Comparison of ENCODE assay signal across 1 cellular context in the genomic region with DNA sequence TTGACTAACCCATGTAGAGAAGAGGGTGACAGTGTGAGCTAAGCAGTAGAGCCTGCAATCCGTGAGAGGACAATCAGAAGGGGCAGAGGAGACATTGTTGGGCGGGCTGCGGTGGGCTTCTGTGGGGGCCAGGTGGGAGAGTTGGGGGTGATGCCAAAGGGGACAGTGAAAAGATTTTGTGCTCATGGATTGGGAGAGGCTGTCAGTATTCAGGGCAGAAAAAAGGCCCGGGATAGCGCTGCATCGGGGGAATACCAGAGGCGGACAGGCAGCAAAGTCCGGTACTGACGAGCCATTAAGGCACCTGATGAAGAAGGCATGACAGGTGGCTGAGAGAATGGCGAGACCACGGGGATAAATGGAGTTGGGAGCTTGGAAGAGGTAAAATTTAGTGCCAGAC.
TF ChIP-seq lines count a peak whose summit lies in the region.

No MANE protein-coding gene starts in this region.

TF ChIP-seq in K562, 482 proteins besides CTCF, POLR2A, EP300 and RAD21:
- TF ChIP-seq, protein P1, sequence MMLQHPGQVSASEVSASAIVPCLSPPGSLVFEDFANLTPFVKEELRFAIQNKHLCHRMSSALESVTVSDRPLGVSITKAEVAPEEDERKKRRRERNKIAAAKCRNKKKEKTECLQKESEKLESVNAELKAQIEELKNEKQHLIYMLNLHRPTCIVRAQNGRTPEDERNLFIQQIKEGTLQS (IDR thresholded peaks at IDR 0.05), result no peak
- TF ChIP-seq, protein P1 (CRISPR knock-in tag; conservative IDR thresholded peaks at IDR 0.05), result no peak
- TF ChIP-seq, protein P2, sequence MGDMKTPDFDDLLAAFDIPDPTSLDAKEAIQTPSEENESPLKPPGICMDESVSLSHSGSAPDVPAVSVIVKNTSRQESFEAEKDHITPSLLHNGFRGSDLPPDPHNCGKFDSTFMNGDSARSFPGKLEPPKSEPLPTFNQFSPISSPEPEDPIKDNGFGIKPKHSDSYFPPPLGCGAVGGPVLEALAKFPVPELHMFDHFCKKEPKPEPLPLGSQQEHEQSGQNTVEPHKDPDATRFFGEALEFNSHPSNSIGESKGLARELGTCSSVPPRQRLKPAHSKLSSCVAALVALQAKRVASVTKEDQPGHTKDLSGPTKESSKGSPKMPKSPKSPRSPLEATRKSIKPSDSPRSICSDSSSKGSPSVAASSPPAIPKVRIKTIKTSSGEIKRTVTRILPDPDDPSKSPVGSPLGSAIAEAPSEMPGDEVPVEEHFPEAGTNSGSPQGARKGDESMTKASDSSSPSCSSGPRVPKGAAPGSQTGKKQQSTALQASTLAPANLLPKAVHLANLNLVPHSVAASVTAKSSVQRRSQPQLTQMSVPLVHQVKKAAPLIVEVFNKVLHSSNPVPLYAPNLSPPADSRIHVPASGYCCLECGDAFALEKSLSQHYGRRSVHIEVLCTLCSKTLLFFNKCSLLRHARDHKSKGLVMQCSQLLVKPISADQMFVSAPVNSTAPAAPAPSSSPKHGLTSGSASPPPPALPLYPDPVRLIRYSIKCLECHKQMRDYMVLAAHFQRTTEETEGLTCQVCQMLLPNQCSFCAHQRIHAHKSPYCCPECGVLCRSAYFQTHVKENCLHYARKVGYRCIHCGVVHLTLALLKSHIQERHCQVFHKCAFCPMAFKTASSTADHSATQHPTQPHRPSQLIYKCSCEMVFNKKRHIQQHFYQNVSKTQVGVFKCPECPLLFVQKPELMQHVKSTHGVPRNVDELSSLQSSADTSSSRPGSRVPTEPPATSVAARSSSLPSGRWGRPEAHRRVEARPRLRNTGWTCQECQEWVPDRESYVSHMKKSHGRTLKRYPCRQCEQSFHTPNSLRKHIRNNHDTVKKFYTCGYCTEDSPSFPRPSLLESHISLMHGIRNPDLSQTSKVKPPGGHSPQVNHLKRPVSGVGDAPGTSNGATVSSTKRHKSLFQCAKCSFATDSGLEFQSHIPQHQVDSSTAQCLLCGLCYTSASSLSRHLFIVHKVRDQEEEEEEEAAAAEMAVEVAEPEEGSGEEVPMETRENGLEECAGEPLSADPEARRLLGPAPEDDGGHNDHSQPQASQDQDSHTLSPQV (IDR thresholded peaks at IDR 0.05), result no peak
- no peak for TF ChIP-seq MIER1 (IDR thresholded peaks at IDR 0.05; ENCODE audit: low read depth)
- no peak for TF ChIP-seq ZNF785 (CRISPR knock-in tag; IDR thresholded peaks at IDR 0.05)
- TF ChIP-seq TRIM25 (IDR thresholded peaks at IDR 0.05; ENCODE audit: borderline replicate concordance), result no peak
- no peak for TF ChIP-seq NBN (IDR thresholded peaks at IDR 0.05; ENCODE audit: low read depth)
- no peak for TF ChIP-seq ZNF384 (IDR thresholded peaks at IDR 0.05; ENCODE audit: low read depth, low read length)
- no peak for TF ChIP-seq KDM2B (CRISPR knock-in tag; IDR thresholded peaks at IDR 0.05)
- no peak for TF ChIP-seq TBP (optimal IDR thresholded peaks at IDR 0.05; ENCODE audit: low read depth, low read length)
- TF ChIP-seq OTX1 (CRISPR knock-in tag; IDR thresholded peaks at IDR 0.05), result no peak
- no peak for TF ChIP-seq BMI1 (IDR thresholded peaks at IDR 0.05; ENCODE audit: low read length)
